In the genomic region with DNA sequence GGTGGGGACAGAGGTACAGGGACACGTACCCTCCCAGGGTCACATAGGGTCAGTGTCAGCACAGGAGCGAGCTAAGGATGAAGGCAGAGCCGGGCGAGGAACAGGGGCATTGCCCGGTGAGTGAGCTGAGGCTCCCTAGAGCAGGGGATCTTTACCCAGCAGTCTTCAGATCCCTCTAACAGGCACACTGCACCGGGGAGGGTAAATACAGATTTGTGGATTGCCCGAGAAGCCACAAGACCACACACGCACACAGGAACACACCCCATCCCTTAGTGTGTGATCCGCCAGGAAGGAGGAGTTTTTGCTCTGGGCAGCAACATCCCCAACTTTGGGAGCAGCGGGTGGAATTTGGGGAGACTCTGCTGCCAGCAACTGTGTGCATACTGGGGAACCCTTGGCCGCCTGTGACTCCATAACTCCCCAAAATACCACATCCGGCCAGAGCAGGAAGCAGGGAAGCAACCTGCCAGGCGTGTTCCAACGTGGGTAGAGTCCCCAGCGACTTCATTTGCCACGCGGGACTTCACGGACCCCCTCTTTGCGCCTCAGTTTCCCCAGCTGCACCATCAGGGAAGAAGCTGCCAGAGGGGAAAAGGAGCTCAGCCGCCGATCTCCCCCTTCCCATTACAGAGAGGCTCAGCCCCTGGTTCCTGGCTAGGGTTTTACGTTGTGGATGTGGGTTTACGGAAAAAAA, we compare ENCODE assay signal across 8 cellular contexts. TPM values are rescaled to one million over a fixed set of nuclear protein-coding genes. Genes with fewer than 3 reads are reported as not detected.
DNase-seq lines count a peak whose midpoint lies in the region; TF ChIP-seq lines count a peak whose summit lies in the region.

No MANE protein-coding gene starts in this region.

- no peaks in the 10 kb centered on the region for H4K20me1 ChIP-seq in OCI-LY3 (ENCODE audit: insufficient read depth, low read length)

- TF ChIP-seq CTCF in OCI-LY3 (IDR thresholded peaks at IDR 0.05; ENCODE audit: low read depth, low read length) (no peak), ascending aorta (IDR thresholded peaks at IDR 0.05) (no peak)

- H3K9me3 ChIP-seq in OCI-LY3 (ENCODE audit: insufficient read depth, low read length) (no peaks in the 10 kb centered on the region), ascending aorta (no peaks in the 10 kb centered on the region)

- peak overlapping the region; percentile 25 for H3K27ac ChIP-seq in OCI-LY3 (ENCODE audit: low read length)
- H3K27ac ChIP-seq in ascending aorta = peak overlapping the region; percentile 88 to 94

- H3K27me3 ChIP-seq in OCI-LY3 (ENCODE audit: low read depth, low read length) = peaks cover 12% of the 10 kb centered on the region
- no peaks in the 10 kb centered on the region for H3K27me3 ChIP-seq in ascending aorta

- H3K4me1 ChIP-seq in OCI-LY3 (ENCODE audit: low read length) (peaks cover 10% of the 10 kb centered on the region; the same call in 1 of the 2 replicates), ascending aorta (peaks cover 0 to 8% of the 10 kb centered on the region in 2 donors)

- no peaks in the 10 kb centered on the region for H3K79me2 ChIP-seq in OCI-LY3 (ENCODE audit: low read length)

- H3K9ac ChIP-seq in OCI-LY3 (ENCODE audit: low read length) = peak overlapping the region; percentile 85

- H3K36me3 ChIP-seq in OCI-LY3 (replicated peaks; ENCODE audit: low read depth, low read length) (no peaks in the 10 kb centered on the region), ascending aorta (no peaks in the 10 kb centered on the region)

- peak overlapping the region; percentile 42; the same call in 1 of the 2 replicates for H2AFZ ChIP-seq in OCI-LY3 (ENCODE audit: low read depth, low read length)

- DNase-seq in activated T-cell treated with anti-CD3 and anti-CD28 coated beads for 24 hours (ENCODE audit: low read depth) (peak; percentile 37), activated T-cell treated with anti-CD3 and anti-CD28 coated beads for 4 hours (no peak), ascending aorta (ENCODE audit: low spot score in 2 of 2) (no peak), iris pigment epithelial cell (ENCODE audit: low read depth) (peak; percentile 50), LoVo (ENCODE audit: low spot score) (no peak), DMS114 treated with DMSO at 0.1 percent for 48 hours (lab: John Stamatoyannopoulos, UW; ENCODE audit: unreplicated experiment) (no peak)
- DNase-seq in stimulated activated CD4-positive, alpha-beta T cell treated with anti-CD3 and anti-CD28 coated beads, Interleukin-4, amount 100 ng/mL, for 48 hours (ENCODE audit: low read depth in 2 of 2) = peak; percentile 41 to 42

- H3K4me2 ChIP-seq in OCI-LY3 (ENCODE audit: low read length) = peak overlapping the region; percentile 77

- H3K4me3 ChIP-seq in OCI-LY3 (ENCODE audit: low read length) (peak overlapping the region; percentile 86), ascending aorta (peak overlapping the region; percentile 69 to 80)

- intact Hi-C loops in ascending aorta (cut with DNase I) = loop anchor here (1.0 to 5.0 kb wide), 6 partner anchors 22 to 727 kb away; a partner anchor contains a TSS

RNA-seq across cellular contexts. Expression of a gene that starts 5.9 kb away (rescaled TPM):
- total RNA-seq in ascending aorta = 86.3 TPM

RNA-seq across cellular contexts. Expression of a gene that starts 27.3 kb away (rescaled TPM):
- 559 TPM for total RNA-seq in ascending aorta

RNA-seq across cellular contexts. Expression of a gene that starts 57.6 kb away (rescaled TPM):
- not detected for total RNA-seq in ascending aorta

RNA-seq across cellular contexts. Expression of a gene that starts 59.2 kb away (rescaled TPM):
- total RNA-seq in ascending aorta = 178 TPM

Comparison
In these comparisons a context has a peak if more than half of its experiments do, and no peak if none do; other contexts are left out.
1. DNase-seq: peak in activated T-cell treated with anti-CD3 and anti-CD28 coated beads for 24 hours (single experiment), iris pigment epithelial cell (single experiment) and stimulated activated CD4-positive, alpha-beta T cell treated with anti-CD3 and anti-CD28 coated beads, Interleukin-4, amount 100 ng/mL, for 48 hours (2 of 2); none in activated T-cell treated with anti-CD3 and anti-CD28 coated beads for 4 hours (single experiment), ascending aorta (0 of 2), LoVo (single experiment) and DMS114 treated with DMSO at 0.1 percent for 48 hours (single experiment).